Comparison of ENCODE assay signal across 8 cellular contexts in genomic region chr17:42221886-42222745, GRCh38. TPM values are rescaled to one million over a fixed set of nuclear protein-coding genes. Genes with fewer than 3 reads are reported as not detected.
A peak's percentile ranks its signal among the peaks of the same experiment; 100 is the strongest.
DNase-seq lines count a peak whose midpoint lies in the region; ATAC-seq, FAIRE-seq and TF ChIP-seq lines count a peak whose summit lies in the region.

No MANE protein-coding gene starts in this region.

- H3K27ac ChIP-seq in mammary epithelial cell (ENCODE audit: insufficient read depth, low read depth, low read length) (no peak overlapping the region), HepG2 (ENCODE audit: extremely low read length, insufficient read depth, low read length) (no peak overlapping the region)

- no peaks in the 10 kb centered on the region for H4K20me1 ChIP-seq in mammary epithelial cell (ENCODE audit: insufficient read depth, low read length)
- no peaks in the 10 kb centered on the region for H4K20me1 ChIP-seq in HepG2 (ENCODE audit: insufficient read depth, low read length)

- H2AFZ ChIP-seq in mammary epithelial cell (ENCODE audit: low read depth, low read length) (no peak overlapping the region), HepG2 (ENCODE audit: low read length) (no peak overlapping the region)

- BruUV-seq in mammary epithelial cell (replicated peaks; lab: Mats Ljungman, UMichigan) (no TSS peak), HepG2 (replicated peaks; lab: Mats Ljungman, UMichigan) (no TSS peak)

- peak; percentile 83 for TF ChIP-seq CTCF in GM12872 (IDR thresholded peaks at IDR 0.05; ENCODE audit: insufficient read depth, low read depth, low read length)
- TF ChIP-seq CTCF in mammary epithelial cell (conservative IDR thresholded peaks at IDR 0.05 in 1 of 2, IDR thresholded peaks at IDR 0.05 in 1 of 2; ENCODE audit: extremely low read depth in 1 of 2, insufficient read depth in 1 of 2, low read depth in 1 of 2, low read length in 2 of 2): peak; percentile 55 to 64
- peak; percentile 80 for TF ChIP-seq CTCF in HepG2 (CRISPR knock-in tag; IDR thresholded peaks at IDR 0.05)

- H3K79me2 ChIP-seq in mammary epithelial cell (ENCODE audit: insufficient read depth, low read length) (no peaks in the 10 kb centered on the region), HepG2 (ENCODE audit: insufficient read depth, low read length) (no peaks in the 10 kb centered on the region)

- H3K4me1 ChIP-seq in mammary epithelial cell (ENCODE audit: insufficient read depth, low read length) (no peaks in the 10 kb centered on the region), HepG2 (ENCODE audit: insufficient read depth, low read length) (no peaks in the 10 kb centered on the region)

- TF ChIP-seq RAD21 in HepG2 (CRISPR knock-in tag; IDR thresholded peaks at IDR 0.05): peak; percentile 82

- in situ Hi-C loops in mammary epithelial cell (cut with MboI; ENCODE audit: low sequenced_read_pairs in 2 of 2): no loop called here
- in situ Hi-C loops in HepG2 (cut with HindIII; ENCODE audit: extremely low pct_ligation_motif_present, low pct_unique_long_range_greater_than_20kb): no loop called here

- H3K36me3 ChIP-seq in mammary epithelial cell (ENCODE audit: insufficient read depth, low read length) (peaks cover 3% of the 10 kb centered on the region), HepG2 (replicated peaks in 1 of 2; ENCODE audit: control insufficient read depth in 1 of 2, insufficient read depth in 2 of 2, low read length in 2 of 2) (peaks cover 20 to 29% of the 10 kb centered on the region in 2 experiments; a peak in 4 of 5 replicates)

- FAIRE-seq in HepG2 (lab: Jason Lieb, UNC): peak; percentile 44

- WGBS in mammary epithelial cell (ENCODE audit: low coverage, missing lambda C conversion rate): 63% methylated on average over 3 of the region's 3 CpGs
- WGBS in HepG2 (ENCODE audit: low lambda C conversion rate): 58% methylated on average over 3 of the region's 3 CpGs

- H3K9ac ChIP-seq in mammary epithelial cell (ENCODE audit: insufficient read depth, low read length) (no peak overlapping the region), HepG2 (ENCODE audit: insufficient read depth, low read depth, low read length) (no peak overlapping the region)

- TF ChIP-seq POLR2A in HepG2 (IDR thresholded peaks at IDR 0.05; ENCODE audit: insufficient read depth in 1 of 2, low read depth in 2 of 2, low read length in 2 of 2): no peak

- intact Hi-C loops in mammary epithelial cell (cut with micrococcal nuclease): loop anchor here (2.0 kb wide), 1 partner anchor 89 kb away; no protein-coding TSS in a partner anchor
- intact Hi-C loops in HepG2 (cut with micrococcal nuclease; ENCODE audit: unreplicated experiment): loop anchor here (2.0 to 10.0 kb wide), 2 partner anchors 27 to 63 kb away; partner anchors contain the start of gene STAT5A

- ATAC-seq in HepG2: peak; percentile 81
- no peak for ATAC-seq in HG03045 (IDR thresholded peaks at IDR 0.05; ENCODE audit: unreplicated experiment)
- no peak for ATAC-seq in HG03571 (IDR thresholded peaks at IDR 0.05; ENCODE audit: unreplicated experiment)

- POLR2A ChIA-PET in HepG2 (lab: Yijun Ruan, JAX): interaction anchor here (0.6 to 1.5 kb wide), 7 partner anchors 26 to 185 kb away, joined by 3 to 4 read pairs (median 3); partner anchors contain the start of genes GHDC and STAT3

- dilution Hi-C loops in mammary epithelial cell (cut with HindIII; ENCODE audit: low sequenced_read_pairs): loop anchor here (5.0 kb wide), 2 partner anchors 35 kb away; partner anchors contain the start of gene HCRT

- no peaks in the 10 kb centered on the region for H3K27me3 ChIP-seq in mammary epithelial cell (ENCODE audit: insufficient read depth, low read length)
- H3K27me3 ChIP-seq in HepG2 (ENCODE audit: control insufficient read depth in 1 of 2, insufficient read depth in 2 of 2, low read length in 2 of 2): no peaks in the 10 kb centered on the region

- TF ChIP-seq EP300 in HepG2 (IDR thresholded peaks at IDR 0.05; ENCODE audit: low read depth in 2 of 2, low read length in 2 of 2) (no peak), HepG2 (CRISPR knock-in tag; IDR thresholded peaks at IDR 0.05; ENCODE audit: borderline replicate concordance) (no peak)

- DNase-seq in NCI-H2029 treated with DMSO at 0.1 percent for 48 hours (lab: John Stamatoyannopoulos, UW) (peak; percentile 40), mammary epithelial cell (peak; percentile 17), HepG2 (ENCODE audit: low spot score) (peak; percentile 56)
- DNase-seq in activated CD4-positive, CD25-positive, alpha-beta regulatory T cell (lab: John Stamatoyannopoulos, UW): peak in 3 of 4 experiments; percentile 17 to 29 (median 29)
- DNase-seq in stimulated activated CD8-positive, alpha-beta memory T cell treated with anti-CD3 and anti-CD28 coated beads, Interleukin-4, amount 100 ng/mL, for 24 hours (ENCODE audit: low read depth): peak; percentile 22

- CTCF ChIA-PET in mammary epithelial cell (lab: Charles Lee; ENCODE audit: low non-redundant PET): interaction anchor here (0.6 to 1.0 kb wide), 5 partner anchors 26 to 840 kb away, joined by 3 to 9 read pairs (median 5); no protein-coding TSS in a partner anchor
- CTCF ChIA-PET in HepG2 (lab: Yijun Ruan, JAX; ENCODE audit: low intra/inter-chr PET ratio, low total read pairs): interaction anchor here (1.2 to 1.7 kb wide), 3 partner anchors 29 to 184 kb away, joined by 4 to 8 read pairs (median 5); no protein-coding TSS in a partner anchor

- H3K4me2 ChIP-seq in mammary epithelial cell (ENCODE audit: insufficient read depth, low read depth, low read length) (no peak overlapping the region), HepG2 (ENCODE audit: low read depth, low read length) (no peak overlapping the region)

- H3K9me3 ChIP-seq in mammary epithelial cell (replicated peaks; ENCODE audit: insufficient read depth, low read length) (no peaks in the 10 kb centered on the region), HepG2 (ENCODE audit: low read length) (no peaks in the 10 kb centered on the region)

- no peak overlapping the region for H3K4me3 ChIP-seq in mammary epithelial cell (replicated peaks in 1 of 3; ENCODE audit: insufficient read depth in 1 of 3, low read depth in 2 of 3, low read length in 3 of 3)
- H3K4me3 ChIP-seq in HepG2 (replicated peaks in 1 of 3; ENCODE audit: insufficient read depth in 1 of 3, low read depth in 2 of 3, low read length in 3 of 3): no peak overlapping the region

RNA-seq across cellular contexts. Expression of gene GHDC, which starts 27.8 kb away (rescaled TPM):
- 10 to 100 TPM; 10.9 to 24.8 TPM for total RNA-seq in mammary epithelial cell
- polyA plus RNA-seq in mammary epithelial cell: 7.6 TPM
- 3.0 TPM for polyA minus RNA-seq in mammary epithelial cell
- 8.8 and 22.5 TPM in 2 replicates for total RNA-seq in HepG2 (2016; rRNA removed; fragmentation: Illumina TruSeq; extraction: Trizol)
- 3.1 and 3.3 TPM in 2 replicates for total RNA-seq in HepG2 (2016; cell fraction: cytosol; rRNA removed; fragmentation: Illumina TruSeq; extraction: Trizol; ENCODE audit: low read depth)
- total RNA-seq in HepG2 (2016; cell fraction: insoluble cytoplasmic fraction; rRNA removed; fragmentation: Illumina TruSeq; extraction: Trizol): 8.0 and 22.0 TPM in 2 replicates
- 5.2 and 6.2 TPM in 2 replicates for total RNA-seq in HepG2 (2016; cell fraction: membrane; rRNA removed; fragmentation: Illumina TruSeq; extraction: Trizol)
- total RNA-seq in HepG2 (2016; cell fraction: nucleus; rRNA removed; fragmentation: Illumina TruSeq; extraction: Trizol): 22.7 and 27.8 TPM in 2 replicates
- polyA plus RNA-seq in HepG2 (2011; rRNA removed): 15.4 and 25.6 TPM in 2 replicates
- polyA plus RNA-seq in HepG2 (2011; cell fraction: cytosol; rRNA removed): 11.2 and 18.0 TPM in 2 replicates
- 107 and 115 TPM in 2 replicates for polyA plus RNA-seq in HepG2 (2011; cell fraction: nucleus; rRNA removed)
- 15.2 and 19.1 TPM in 2 replicates for polyA plus RNA-seq in HepG2 (2012)
- 2.2 and 2.5 TPM in 2 replicates for polyA plus RNA-seq in HepG2 (2016; cell fraction: cytosol; fragmentation: Illumina TruSeq; extraction: Trizol; ENCODE audit: low read depth)
- polyA plus RNA-seq in HepG2 (2016; cell fraction: insoluble cytoplasmic fraction; fragmentation: Illumina TruSeq; extraction: Trizol; ENCODE audit: low read depth): 6.0 and 8.7 TPM in 2 replicates
- 3.6 and 4.1 TPM in 2 replicates for polyA plus RNA-seq in HepG2 (2016; cell fraction: membrane; fragmentation: Illumina TruSeq; extraction: Trizol; ENCODE audit: low read depth)
- polyA plus RNA-seq in HepG2 (2016; cell fraction: nucleus; fragmentation: Illumina TruSeq; extraction: Trizol; ENCODE audit: insufficient read depth, low read depth): 45.8 and 46.8 TPM in 2 replicates
- polyA minus RNA-seq in HepG2 (2011; rRNA and poly(A)+ RNA removed; ENCODE audit: low replicate concordance): 14.5 and 31.4 TPM in 2 replicates
- 12.0 and 19.4 TPM in 2 replicates for polyA minus RNA-seq in HepG2 (2011; cell fraction: cytosol; rRNA and poly(A)+ RNA removed)
- 12.1 and 14.4 TPM in 2 replicates for polyA minus RNA-seq in HepG2 (2011; cell fraction: nucleus; rRNA and poly(A)+ RNA removed)

RNA-seq across cellular contexts. Expression of gene HCRT, which starts 36.9 kb away (rescaled TPM):
- total RNA-seq in mammary epithelial cell (not detected), HepG2 (2016; rRNA removed; fragmentation: Illumina TruSeq; extraction: Trizol) (not detected in 2 replicates)
- polyA plus RNA-seq in mammary epithelial cell (not detected), HepG2 (2011; rRNA removed) (not detected in 2 replicates)
- polyA minus RNA-seq in mammary epithelial cell: not detected
- total RNA-seq in HepG2 (2016; cell fraction: cytosol; rRNA removed; fragmentation: Illumina TruSeq; extraction: Trizol; ENCODE audit: low read depth): not detected in 2 replicates
- total RNA-seq in HepG2 (2016; cell fraction: insoluble cytoplasmic fraction; rRNA removed; fragmentation: Illumina TruSeq; extraction: Trizol): not detected in 2 replicates
- total RNA-seq in HepG2 (2016; cell fraction: membrane; rRNA removed; fragmentation: Illumina TruSeq; extraction: Trizol): not detected in 2 replicates
- total RNA-seq in HepG2 (2016; cell fraction: nucleus; rRNA removed; fragmentation: Illumina TruSeq; extraction: Trizol): not detected in 2 replicates
- not detected in 2 replicates for polyA plus RNA-seq in HepG2 (2011; cell fraction: cytosol; rRNA removed)
- polyA plus RNA-seq in HepG2 (2011; cell fraction: nucleus; rRNA removed): not detected in 2 replicates
- polyA plus RNA-seq in HepG2 (2012): not detected in 2 replicates
- 0.36 TPM in 1 of 2 replicates, not detected in the other for polyA plus RNA-seq in HepG2 (2016; cell fraction: cytosol; fragmentation: Illumina TruSeq; extraction: Trizol; ENCODE audit: low read depth)
- not detected in 2 replicates for polyA plus RNA-seq in HepG2 (2016; cell fraction: insoluble cytoplasmic fraction; fragmentation: Illumina TruSeq; extraction: Trizol; ENCODE audit: low read depth)
- not detected in 2 replicates for polyA plus RNA-seq in HepG2 (2016; cell fraction: membrane; fragmentation: Illumina TruSeq; extraction: Trizol; ENCODE audit: low read depth)
- not detected in 2 replicates for polyA plus RNA-seq in HepG2 (2016; cell fraction: nucleus; fragmentation: Illumina TruSeq; extraction: Trizol; ENCODE audit: insufficient read depth, low read depth)
- polyA minus RNA-seq in HepG2 (2011; rRNA and poly(A)+ RNA removed; ENCODE audit: low replicate concordance): not detected in 2 replicates
- polyA minus RNA-seq in HepG2 (2011; cell fraction: cytosol; rRNA and poly(A)+ RNA removed): not detected in 2 replicates
- polyA minus RNA-seq in HepG2 (2011; cell fraction: nucleus; rRNA and poly(A)+ RNA removed): not detected in 2 replicates

RNA-seq across cellular contexts. Expression of gene KCNH4, which starts 41.2 kb away (rescaled TPM):
- total RNA-seq in mammary epithelial cell (not detected), HepG2 (2016; rRNA removed; fragmentation: Illumina TruSeq; extraction: Trizol) (0.09 TPM in 1 of 2 replicates, not detected in the other)
- polyA plus RNA-seq in mammary epithelial cell (0.01 TPM), HepG2 (2011; rRNA removed) (0.01 and 0.04 TPM in 2 replicates)
- polyA minus RNA-seq in mammary epithelial cell: 1.7 TPM
- 0.09 TPM in 1 of 2 replicates, not detected in the other for total RNA-seq in HepG2 (2016; cell fraction: cytosol; rRNA removed; fragmentation: Illumina TruSeq; extraction: Trizol; ENCODE audit: low read depth)
- 0.06 TPM in 1 of 2 replicates, not detected in the other for total RNA-seq in HepG2 (2016; cell fraction: insoluble cytoplasmic fraction; rRNA removed; fragmentation: Illumina TruSeq; extraction: Trizol)
- total RNA-seq in HepG2 (2016; cell fraction: membrane; rRNA removed; fragmentation: Illumina TruSeq; extraction: Trizol): 0.06 and 0.10 TPM in 2 replicates
- 0.09 TPM in 1 of 2 replicates, not detected in the other for total RNA-seq in HepG2 (2016; cell fraction: nucleus; rRNA removed; fragmentation: Illumina TruSeq; extraction: Trizol)
- polyA plus RNA-seq in HepG2 (2011; cell fraction: cytosol; rRNA removed): 0.03 and 0.04 TPM in 2 replicates
- 0.19 and 0.34 TPM in 2 replicates for polyA plus RNA-seq in HepG2 (2011; cell fraction: nucleus; rRNA removed)
- 0.03 TPM in 1 of 2 replicates, not detected in the other for polyA plus RNA-seq in HepG2 (2012)
- polyA plus RNA-seq in HepG2 (2016; cell fraction: cytosol; fragmentation: Illumina TruSeq; extraction: Trizol; ENCODE audit: low read depth): 0.18 and 0.19 TPM in 2 replicates
- 0.08 TPM in 2 replicates for polyA plus RNA-seq in HepG2 (2016; cell fraction: insoluble cytoplasmic fraction; fragmentation: Illumina TruSeq; extraction: Trizol; ENCODE audit: low read depth)
- 0.15 and 0.30 TPM in 2 replicates for polyA plus RNA-seq in HepG2 (2016; cell fraction: membrane; fragmentation: Illumina TruSeq; extraction: Trizol; ENCODE audit: low read depth)
- 0.19 and 0.20 TPM in 2 replicates for polyA plus RNA-seq in HepG2 (2016; cell fraction: nucleus; fragmentation: Illumina TruSeq; extraction: Trizol; ENCODE audit: insufficient read depth, low read depth)
- polyA minus RNA-seq in HepG2 (2011; rRNA and poly(A)+ RNA removed; ENCODE audit: low replicate concordance): 0.24 TPM in 1 of 2 replicates, not detected in the other
- polyA minus RNA-seq in HepG2 (2011; cell fraction: cytosol; rRNA and poly(A)+ RNA removed): not detected in 2 replicates
- polyA minus RNA-seq in HepG2 (2011; cell fraction: nucleus; rRNA and poly(A)+ RNA removed): not detected in 2 replicates

RNA-seq across cellular contexts. Expression of gene STAT5B, which starts 54.1 kb away (rescaled TPM):
- 10 to 100 TPM; 20.0 to 20.5 TPM for total RNA-seq in mammary epithelial cell
- 13.3 TPM for polyA plus RNA-seq in mammary epithelial cell
- polyA minus RNA-seq in mammary epithelial cell: 82.6 TPM
- 17.2 and 21.0 TPM in 2 replicates for total RNA-seq in HepG2 (2016; rRNA removed; fragmentation: Illumina TruSeq; extraction: Trizol)
- 8.8 and 10.4 TPM in 2 replicates for total RNA-seq in HepG2 (2016; cell fraction: cytosol; rRNA removed; fragmentation: Illumina TruSeq; extraction: Trizol; ENCODE audit: low read depth)
- total RNA-seq in HepG2 (2016; cell fraction: insoluble cytoplasmic fraction; rRNA removed; fragmentation: Illumina TruSeq; extraction: Trizol): 14.8 and 23.5 TPM in 2 replicates
- 13.7 and 14.6 TPM in 2 replicates for total RNA-seq in HepG2 (2016; cell fraction: membrane; rRNA removed; fragmentation: Illumina TruSeq; extraction: Trizol)
- total RNA-seq in HepG2 (2016; cell fraction: nucleus; rRNA removed; fragmentation: Illumina TruSeq; extraction: Trizol): 21.1 and 22.8 TPM in 2 replicates
- 42.8 and 44.8 TPM in 2 replicates for polyA plus RNA-seq in HepG2 (2011; rRNA removed)
- polyA plus RNA-seq in HepG2 (2011; cell fraction: cytosol; rRNA removed): 18.5 and 22.6 TPM in 2 replicates
- polyA plus RNA-seq in HepG2 (2011; cell fraction: nucleus; rRNA removed): 110 and 115 TPM in 2 replicates
- 27.0 and 34.0 TPM in 2 replicates for polyA plus RNA-seq in HepG2 (2012)
- 3.0 and 3.2 TPM in 2 replicates for polyA plus RNA-seq in HepG2 (2016; cell fraction: cytosol; fragmentation: Illumina TruSeq; extraction: Trizol; ENCODE audit: low read depth)
- 13.9 and 18.4 TPM in 2 replicates for polyA plus RNA-seq in HepG2 (2016; cell fraction: insoluble cytoplasmic fraction; fragmentation: Illumina TruSeq; extraction: Trizol; ENCODE audit: low read depth)
- polyA plus RNA-seq in HepG2 (2016; cell fraction: membrane; fragmentation: Illumina TruSeq; extraction: Trizol; ENCODE audit: low read depth): 8.2 and 9.4 TPM in 2 replicates
- 73.9 and 77.3 TPM in 2 replicates for polyA plus RNA-seq in HepG2 (2016; cell fraction: nucleus; fragmentation: Illumina TruSeq; extraction: Trizol; ENCODE audit: insufficient read depth, low read depth)
- 35.0 and 59.1 TPM in 2 replicates for polyA minus RNA-seq in HepG2 (2011; rRNA and poly(A)+ RNA removed; ENCODE audit: low replicate concordance)
- 14.9 and 16.6 TPM in 2 replicates for polyA minus RNA-seq in HepG2 (2011; cell fraction: cytosol; rRNA and poly(A)+ RNA removed)
- polyA minus RNA-seq in HepG2 (2011; cell fraction: nucleus; rRNA and poly(A)+ RNA removed): 36.8 and 37.1 TPM in 2 replicates
